In genomic region chr9:37836386-37836785, GRCh38 we compare ENCODE assay signal across 15 cellular contexts.
DNase-seq lines count a peak whose midpoint lies in the region; ATAC-seq lines count a peak whose summit lies in the region.
"Had no signal": no experiment of that assay in that cellular context is flagged by ENCODE, and none has a peak within 500 bp of the region (broad histone marks: within the 10 kb centered on the region; RNA-seq: fewer than 3 reads in every experiment).

No MANE protein-coding gene starts in this region.

- H3K9me3 Mint-ChIP-seq in stimulated activated naive CD8-positive, alpha-beta T cell treated with anti-CD3 and anti-CD28 coated beads, Interleukin-15, Interleukin-2, amounts not matched to agents 100 ng/mL and 50 ng/mL, for 24 hours: no peaks in the 10 kb centered on the region
- H3K9me3 Mint-ChIP-seq: memory B cell had no signal

- H3K4me3 Mint-ChIP-seq in stimulated activated naive CD8-positive, alpha-beta T cell treated with anti-CD3 and anti-CD28 coated beads, Interleukin-15, Interleukin-2, amounts not matched to agents 100 ng/mL and 50 ng/mL, for 24 hours: peak overlapping the region; percentile 11
- H3K4me3 Mint-ChIP-seq: memory B cell had no signal

- ATAC-seq in GM21717 (IDR thresholded peaks at IDR 0.05; ENCODE audit: unreplicated experiment) (peak; percentile 92), HG03432 (IDR thresholded peaks at IDR 0.05; ENCODE audit: unreplicated experiment) (peak; percentile 90)
- ATAC-seq: HCT116, heart left ventricle, psoas muscle, Right ventricle myocardium inferior had no signal

- no peaks in the 10 kb centered on the region for H3K27me3 Mint-ChIP-seq in stimulated activated naive CD8-positive, alpha-beta T cell treated with anti-CD3 and anti-CD28 coated beads, Interleukin-15, Interleukin-2, amounts not matched to agents 100 ng/mL and 50 ng/mL, for 24 hours
- H3K27me3 Mint-ChIP-seq: memory B cell had no signal

- H3K4me1 Mint-ChIP-seq in stimulated activated naive CD8-positive, alpha-beta T cell treated with anti-CD3 and anti-CD28 coated beads, Interleukin-15, Interleukin-2, amounts not matched to agents 100 ng/mL and 50 ng/mL, for 24 hours (ENCODE audit: low read depth): peaks cover 14% of the 10 kb centered on the region
- H3K4me1 Mint-ChIP-seq: memory B cell had no signal

- no peak overlapping the region for H3K27ac Mint-ChIP-seq in stimulated activated naive CD8-positive, alpha-beta T cell treated with anti-CD3 and anti-CD28 coated beads, Interleukin-15, Interleukin-2, amounts not matched to agents 100 ng/mL and 50 ng/mL, for 24 hours
- H3K27ac Mint-ChIP-seq: memory B cell had no signal

- peaks cover 20% of the 10 kb centered on the region for H3K36me3 Mint-ChIP-seq in stimulated activated naive CD8-positive, alpha-beta T cell treated with anti-CD3 and anti-CD28 coated beads, Interleukin-15, Interleukin-2, amounts not matched to agents 100 ng/mL and 50 ng/mL, for 24 hours (ENCODE audit: low read depth)

- peak; percentile 25 for DNase-seq in stimulated activated CD4-positive, alpha-beta T cell treated with anti-CD3 and anti-CD28 coated beads, Interleukin-15, amount 100 ng/mL, for 24 hours
- no peak for DNase-seq in stimulated activated CD4-positive, alpha-beta T cell treated with anti-CD3 and anti-CD28 coated beads, Interleukin-1b, Interleukin-23, amount 100 ng/mL, for 48 hours
- DNase-seq in NCI-H774 (lab: John Stamatoyannopoulos, UW) (no peak), 8988T (no peak), medulla oblongata (ENCODE audit: extremely low spot score) (no peak)
- DNase-seq: heart left ventricle, NCI-H2107, psoas muscle, uterus had no signal
